ENCODE assay signal across 33 cellular contexts in genomic region chr3:42300778-42301177, GRCh38. TPM values are rescaled to one million over a fixed set of nuclear protein-coding genes. Genes with fewer than 3 reads are reported as not detected.
"Had no signal": no experiment of that assay in that cellular context is flagged by ENCODE, and none has a peak within 500 bp of the region (broad histone marks: within the 10 kb centered on the region; RNA-seq: fewer than 3 reads in every experiment).

No MANE protein-coding gene starts in this region.

- H3K4me1 Mint-ChIP-seq: nephron progenitor cell, neural crest cell had no signal

- H3K27ac Mint-ChIP-seq: naive thymus-derived CD8-positive, alpha-beta T cell; natural killer cell treated with Interleukin-12 subunit alpha and Interleukin-12 subunit beta and Interleukin-15 and Interleukin-18, amount 100 ng/mL, for 72 hours; nephron progenitor cell; progenitor cell of endocrine pancreas; stimulated activated naive B cell treated with anti-CD40 and anti-IgM and Interleukin-4, amounts not matched to agents 10 μg/mL and 1 μg/mL and 100 μg/mL, for 72 hours had no signal

- H3K4me2 ChIP-seq: smooth muscle cell had no signal

- H3K4me3 Mint-ChIP-seq: naive thymus-derived CD8-positive, alpha-beta T cell; natural killer cell treated with Interleukin-12 subunit alpha and Interleukin-12 subunit beta and Interleukin-15 and Interleukin-18, amount 100 ng/mL, for 72 hours; nephron progenitor cell; neural crest cell; stimulated activated naive B cell treated with anti-CD40 and anti-IgM and Interleukin-4, amounts not matched to agents 10 μg/mL and 1 μg/mL and 100 μg/mL, for 72 hours had no signal

- H3K4me3 ChIP-seq: ovary, psoas muscle, right lobe of liver, sigmoid colon, skin epidermis, smooth muscle cell, spleen, stomach, thoracic aorta, thyroid gland, tibial nerve, upper lobe of left lung, vagina had no signal

- H3K27ac ChIP-seq: neutrophil, ovary, parathyroid adenoma, psoas muscle, right lobe of liver, sigmoid colon, skin epidermis, spleen, stomach, thoracic aorta, thyroid gland, tibial nerve, upper lobe of left lung, vagina had no signal

- H3K4me1 ChIP-seq: parathyroid adenoma, psoas muscle, right lobe of liver, sigmoid colon, stomach, thyroid gland, tibial nerve, upper lobe of left lung, vagina had no signal

- H3K9ac ChIP-seq: parathyroid adenoma had no signal

- H3K79me2 ChIP-seq: parathyroid adenoma had no signal

- H3K27me3 ChIP-seq: ovary, right lobe of liver, sigmoid colon, spleen, stomach, thyroid gland, upper lobe of left lung, vagina had no signal

- H2AFZ ChIP-seq: parathyroid adenoma had no signal

- DNase-seq: naive B cell; nephron progenitor cell; nucleus accumbens; ovary; posterior cingulate gyrus; psoas muscle; right cardiac atrium; right lobe of liver; sigmoid colon; spleen; stimulated activated CD4-positive, alpha-beta T cell treated with anti-CD3 and anti-CD28 coated beads, Interleukin-12 subunit alpha, Interleukin-12 subunit beta, amount 100 ng/mL, for 4 hours; stimulated activated CD4-positive, alpha-beta T cell treated with anti-CD3 and anti-CD28 coated beads, Interleukin-1b, Interleukin-23, amount 100 ng/mL, for 48 hours; stimulated activated CD4-positive, alpha-beta T cell treated with anti-CD3 and anti-CD28 coated beads, Interleukin-4, amount 100 ng/mL, for 1 hour; stimulated activated CD4-positive, alpha-beta T cell treated with anti-CD3 and anti-CD28 coated beads, Interleukin-4, amount 100 ng/mL, for 4 hours; stimulated activated naive B cell treated with anti-CD40 and anti-IgM and Interleukin-4, amounts not matched to agents 10 μg/mL and 1 μg/mL and 100 μg/mL, for 72 hours; stimulated activated naive CD4-positive, alpha-beta T cell treated with Interleukin-2 at 50 U/mL for 16 hours; stomach; upper lobe of left lung had no signal

- H3K36me3 Mint-ChIP-seq: natural killer cell treated with Interleukin-12 subunit alpha and Interleukin-12 subunit beta and Interleukin-15 and Interleukin-18, amount 100 ng/mL, for 72 hours; stimulated activated naive B cell treated with anti-CD40 and anti-IgM and Interleukin-4, amounts not matched to agents 10 μg/mL and 1 μg/mL and 100 μg/mL, for 72 hours had no signal

- H3K9me3 ChIP-seq: neutrophil, ovary, psoas muscle, right lobe of liver, sigmoid colon, spleen, thoracic aorta, thyroid gland, tibial nerve, upper lobe of left lung, vagina had no signal

- ATAC-seq: naive thymus-derived CD8-positive, alpha-beta T cell; natural killer cell treated with Interleukin-12 subunit alpha and Interleukin-12 subunit beta and Interleukin-15 and Interleukin-18, amount 100 ng/mL, for 72 hours; psoas muscle; right cardiac atrium; stimulated activated naive B cell treated with anti-CD40 and anti-IgM and Interleukin-4, amounts not matched to agents 10 μg/mL and 1 μg/mL and 100 μg/mL, for 72 hours had no signal

- FAIRE-seq: urothelium cell line had no signal

- H3K9me3 Mint-ChIP-seq: natural killer cell treated with Interleukin-12 subunit alpha and Interleukin-12 subunit beta and Interleukin-15 and Interleukin-18, amount 100 ng/mL, for 72 hours; nephron progenitor cell; neural crest cell had no signal

- H3K36me3 ChIP-seq: neutrophil, ovary, right lobe of liver, sigmoid colon, spleen, stomach, thoracic aorta, thyroid gland, tibial nerve, upper lobe of left lung, vagina had no signal

RNA-seq across cellular contexts. Expression of gene CCK, which starts 34.8 kb away (rescaled TPM):
- total RNA-seq: naive thymus-derived CD8-positive, alpha-beta T cell; natural killer cell treated with Interleukin-12 subunit alpha and Interleukin-12 subunit beta and Interleukin-15 and Interleukin-18, amount 100 ng/mL, for 72 hours; neural crest cell; ovary; psoas muscle; right cardiac atrium; right lobe of liver; smooth muscle cell; spleen; subcutaneous adipose tissue; thoracic aorta; tibial nerve; ureter; vagina had no signal
- polyA plus RNA-seq: naive thymus-derived CD8-positive, alpha-beta T cell; ovary; right cardiac atrium; smooth muscle cell; spleen had no signal
